26 cellular contexts compared by ENCODE assay signal in the genomic region with DNA sequence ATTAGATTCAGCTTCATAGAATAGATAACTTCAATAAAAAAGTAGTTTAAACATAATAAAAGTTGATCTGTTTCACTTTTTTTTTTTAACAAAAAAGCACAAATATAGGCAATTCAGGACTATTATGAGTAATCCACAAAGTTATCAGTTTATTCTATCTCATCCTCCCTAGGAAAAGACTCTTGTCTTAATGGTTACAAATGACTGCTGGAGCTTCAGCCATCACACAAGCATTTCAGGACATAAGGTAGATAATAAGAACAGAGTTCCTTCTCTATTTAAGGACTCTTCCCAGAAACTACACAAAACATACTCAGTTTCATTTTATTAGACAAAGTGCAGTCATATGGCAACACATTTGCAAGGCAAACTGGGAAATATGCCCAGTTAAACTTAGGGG.
"Had no signal": no experiment of that assay in that cellular context is flagged by ENCODE, and none has a peak within 500 bp of the region (broad histone marks: within the 10 kb centered on the region; RNA-seq: fewer than 3 reads in every experiment).

No MANE protein-coding gene starts in this region.

- H3K9me3 ChIP-seq: heart right ventricle, left lung, prostate gland, right atrium auricular region, sigmoid colon, stomach, thyroid gland, vagina had no signal

- H3K4me3 Mint-ChIP-seq: effector memory CD8-positive, alpha-beta T cell; naive thymus-derived CD8-positive, alpha-beta T cell; nephron progenitor cell; stimulated activated effector memory CD8-positive, alpha-beta T cell treated with anti-CD3 and anti-CD28 coated beads, Interleukin-12 subunit alpha, Interleukin-12 subunit beta, amount 100 ng/mL, for 72 hours had no signal

- H3K36me3 Mint-ChIP-seq: naive thymus-derived CD8-positive, alpha-beta T cell; stimulated activated effector memory CD8-positive, alpha-beta T cell treated with anti-CD3 and anti-CD28 coated beads, Interleukin-12 subunit alpha, Interleukin-12 subunit beta, amount 100 ng/mL, for 72 hours had no signal

- H3K27ac ChIP-seq: coronary artery, heart right ventricle, left lung, prostate gland, right atrium auricular region, sigmoid colon, stomach, thyroid gland, vagina had no signal

- H3K4me3 ChIP-seq: coronary artery, heart right ventricle, left lung, prostate gland, right atrium auricular region, sigmoid colon, stomach, thyroid gland, vagina had no signal

- FAIRE-seq: islet of Langerhans had no signal

- H3K27ac Mint-ChIP-seq: effector memory CD8-positive, alpha-beta T cell; nephron progenitor cell; stimulated activated effector memory CD8-positive, alpha-beta T cell treated with anti-CD3 and anti-CD28 coated beads, Interleukin-12 subunit alpha, Interleukin-12 subunit beta, amount 100 ng/mL, for 72 hours had no signal

- H3K4me1 Mint-ChIP-seq: naive thymus-derived CD8-positive, alpha-beta T cell; nephron progenitor cell; stimulated activated effector memory CD8-positive, alpha-beta T cell treated with anti-CD3 and anti-CD28 coated beads, Interleukin-12 subunit alpha, Interleukin-12 subunit beta, amount 100 ng/mL, for 72 hours had no signal

- DNase-seq: dermis blood vessel endothelial cell; effector memory CD8-positive, alpha-beta T cell; foreskin melanocyte; glutamatergic neuron; heart right ventricle; hippocampal formation; left cardiac atrium; left lung; mesenchymal stem cell; midbrain; naive thymus-derived CD8-positive, alpha-beta T cell; nephron progenitor cell; nucleus accumbens; sigmoid colon; stimulated activated CD4-positive, alpha-beta T cell treated with anti-CD3 and anti-CD28 coated beads, Interleukin-2, amount 100 ng/mL, for 24 hours; stimulated activated CD4-positive, alpha-beta T cell treated with anti-CD3 and anti-CD28 coated beads, Interleukin-4, amount 100 ng/mL, for 24 hours; stimulated activated naive CD4-positive, alpha-beta T cell treated with Interleukin-2 at 50 U/mL for 16 hours; stomach; thyroid gland; trophoblast cell had no signal

- H3K4me1 ChIP-seq: heart right ventricle, left lung, prostate gland, right atrium auricular region, sigmoid colon, stomach, thyroid gland, vagina had no signal

- ATAC-seq: effector memory CD8-positive, alpha-beta T cell; heart right ventricle; left cardiac atrium; left lung; naive thymus-derived CD8-positive, alpha-beta T cell; stimulated activated effector memory CD8-positive, alpha-beta T cell treated with anti-CD3 and anti-CD28 coated beads, Interleukin-12 subunit alpha, Interleukin-12 subunit beta, amount 100 ng/mL, for 72 hours had no signal

- H3K27me3 ChIP-seq: heart right ventricle, left lung, right atrium auricular region, sigmoid colon, stomach, thyroid gland, vagina had no signal

- H3K9me3 Mint-ChIP-seq: effector memory CD8-positive, alpha-beta T cell; stimulated activated effector memory CD8-positive, alpha-beta T cell treated with anti-CD3 and anti-CD28 coated beads, Interleukin-12 subunit alpha, Interleukin-12 subunit beta, amount 100 ng/mL, for 72 hours had no signal
